ENCODE assay signal across 8 cellular contexts in the genomic region with DNA sequence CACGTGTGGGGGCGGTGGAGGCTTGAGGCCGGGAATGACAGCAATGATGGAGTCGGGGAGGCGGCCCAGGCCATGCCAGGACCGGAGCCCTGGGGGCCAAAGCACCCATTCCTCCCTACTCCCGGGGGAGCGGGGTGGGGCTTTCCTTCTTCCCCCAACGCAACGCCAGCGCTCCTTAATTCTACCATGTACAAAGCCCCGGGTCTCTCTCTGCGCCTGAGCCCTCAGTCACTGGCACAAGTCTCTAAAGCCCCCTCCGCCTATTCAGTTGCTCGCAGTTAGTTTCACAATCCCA. TPM values are rescaled to one million over a fixed set of nuclear protein-coding genes. Genes with fewer than 3 reads are reported as not detected.
DNase-seq lines count a peak whose midpoint lies in the region; ATAC-seq and TF ChIP-seq lines count a peak whose summit lies in the region.

No MANE protein-coding gene starts in this region.

- H3K4me1 ChIP-seq in Caco-2 (0 out of 2 replicates have a peak, but pooled peaks cover 3% of the 10 kb centered on the region), neuron (ENCODE audit: insufficient read depth, low read length) (peaks cover 10% of the 10 kb centered on the region)

- no TSS peak for BruUV-seq in Caco-2 (replicated peaks; lab: Mats Ljungman, UMichigan)

- H3K36me3 ChIP-seq in Caco-2 (ENCODE audit: control insufficient read depth, insufficient read depth, low read length) (no peaks in the 10 kb centered on the region), KOPT-K1 (ENCODE audit: insufficient read depth, low read length) (peaks cover 15% of the 10 kb centered on the region; the same call in 1 of the 2 replicates), neuron (ENCODE audit: insufficient read depth, low read length) (peaks cover 9% of the 10 kb centered on the region)

- CTCF ChIA-PET in Caco-2 (lab: Charles Lee): interaction anchor here (0.6 to 2.9 kb wide), 4 partner anchors 16 to 367 kb away, joined by 3 to 21 read pairs (median 8); partner anchors contain the start of genes CNTROB and TRAPPC1

- H3K4me3 Mint-ChIP-seq in Caco-2 (ENCODE audit: unreplicated experiment): peak overlapping the region; percentile 85

- peak overlapping the region; percentile 73 for H2AFZ ChIP-seq in neuron (ENCODE audit: low read depth, low read length)

- H3K27me3 Mint-ChIP-seq in Caco-2 (ENCODE audit: insufficient read depth, unreplicated experiment): no peaks in the 10 kb centered on the region

- no peak for ATAC-seq in HG02610 (IDR thresholded peaks at IDR 0.05; ENCODE audit: unreplicated experiment)
- ATAC-seq in HG02623 (IDR thresholded peaks at IDR 0.05; ENCODE audit: unreplicated experiment): no peak

- POLR2A ChIA-PET in Caco-2 (lab: Charles Lee): interaction anchor here (0.8 to 1.7 kb wide), 5 partner anchors 16 to 140 kb away, joined by 3 to 10 read pairs (median 3); partner anchors contain the start of genes CNTROB and TRAPPC1

- H3K4me3 ChIP-seq in Caco-2 (ENCODE audit: low read depth, low read length) (peak overlapping the region; percentile 61), dorsolateral prefrontal cortex (peak overlapping the region; percentile 57 to 97 (median 80)), neuron (ENCODE audit: low read length) (peak overlapping the region; percentile 71)

- H3K36me3 Mint-ChIP-seq in Caco-2 (ENCODE audit: insufficient read depth, unreplicated experiment): peaks cover 17% of the 10 kb centered on the region

- no peaks in the 10 kb centered on the region for H3K4me1 Mint-ChIP-seq in Caco-2 (ENCODE audit: low read depth, unreplicated experiment)

- H3K27me3 ChIP-seq in Caco-2 (replicated peaks; ENCODE audit: control insufficient read depth, insufficient read depth, low read length): no peaks in the 10 kb centered on the region
- H3K27me3 ChIP-seq in dorsolateral prefrontal cortex: no peaks in the 10 kb centered on the region
- no peaks in the 10 kb centered on the region for H3K27me3 ChIP-seq in neuron (ENCODE audit: insufficient read depth, low read length)

- H3K27ac ChIP-seq in KOPT-K1 (ENCODE audit: low read depth, low read length, poor library complexity, severe bottlenecking) (peak overlapping the region; percentile 57), dorsolateral prefrontal cortex (peak overlapping the region; percentile 91 to 100 (median 98))

- no peak for TF ChIP-seq CTCF in Caco-2 (IDR thresholded peaks at IDR 0.05; ENCODE audit: insufficient read depth in 1 of 2, low read depth in 1 of 2, low read length in 1 of 2, severe bottlenecking in 1 of 2, unreplicated experiment in 1 of 2)
- TF ChIP-seq CTCF in dorsolateral prefrontal cortex (IDR thresholded peaks at IDR 0.05 in 54 of 56, conservative IDR thresholded peaks at IDR 0.05 in 2 of 56; ENCODE audit: low read depth in 1 of 56, partially characterized antibody in 56 of 56): no peak

- DNase-seq in Caco-2 (no peak), dorsolateral prefrontal cortex (peak in 1 of 10 donors; percentile 68), NCI-H1436 treated with DMSO at 0.1 percent for 48 hours (lab: John Stamatoyannopoulos, UW) (no peak)
- no peak for DNase-seq in stimulated activated CD4-positive, alpha-beta T cell treated with anti-CD3 and anti-CD28 coated beads, Interleukin-4, amount 100 ng/mL, for 1 hour

- intact Hi-C loops in Caco-2 (cut with micrococcal nuclease; ENCODE audit: unreplicated experiment) (loop anchor here (10.0 kb wide), 1 partner anchor 172 kb away; no protein-coding TSS in a partner anchor), dorsolateral prefrontal cortex (cut with DNase I) (loop anchor here (2.0 kb wide), 2 partner anchors 16 to 30 kb away; partner anchors contain the start of gene CNTROB (in 1 of the 2))

- H3K9me3 Mint-ChIP-seq in Caco-2 (ENCODE audit: unreplicated experiment): no peaks in the 10 kb centered on the region

- H3K9me3 ChIP-seq in Caco-2 (no peaks in the 10 kb centered on the region), KOPT-K1 (ENCODE audit: insufficient read depth, low read length, poor library complexity, severe bottlenecking) (no peaks in the 10 kb centered on the region), neuron (ENCODE audit: low read length) (no peaks in the 10 kb centered on the region)

- peak overlapping the region; percentile 92 for H3K27ac Mint-ChIP-seq in Caco-2 (ENCODE audit: unreplicated experiment)

RNA-seq across cellular contexts. Expression of gene RNF227, which starts 0.2 kb away (rescaled TPM):
- 4.0 and 5.0 TPM in 2 replicates for total RNA-seq in Caco-2 (2022)
- total RNA-seq in dorsolateral prefrontal cortex: 10 to 100 TPM in 3 of 120 experiments, 1 to 10 TPM in 117; 3.8 to 10.7 (median 6.7) TPM

RNA-seq across cellular contexts. Expression of gene KCNAB3, which starts 13.3 kb away (rescaled TPM):
- total RNA-seq in Caco-2 (2022) (1.2 and 2.0 TPM in 2 replicates), dorsolateral prefrontal cortex (10 to 100 TPM in 118 of 120 experiments, 1 to 10 TPM in 2; 6.6 to 52.0 (median 21.5) TPM)

RNA-seq across cellular contexts. Expression of gene TRAPPC1, which starts 15.4 kb away (rescaled TPM):
- 75.5 and 96.2 TPM in 2 replicates for total RNA-seq in Caco-2 (2022)
- 100 to 1,000 TPM in 53 of 120 experiments, 10 to 100 TPM in 67; 58.5 to 141 (median 98.0) TPM for total RNA-seq in dorsolateral prefrontal cortex

RNA-seq across cellular contexts. Expression of gene CNTROB, which starts 15.7 kb away (rescaled TPM):
- total RNA-seq in Caco-2 (2022) (22.6 and 24.2 TPM in 2 replicates), dorsolateral prefrontal cortex (10 to 100 TPM; 13.4 to 35.9 (median 20.7) TPM)

RNA-seq across cellular contexts. Expression of gene CHD3, which starts 27.7 kb away (rescaled TPM):
- 27.9 and 34.7 TPM in 2 replicates for total RNA-seq in Caco-2 (2022)
- total RNA-seq in dorsolateral prefrontal cortex: 100 to 1,000 TPM in 92 of 120 experiments, 10 to 100 TPM in 28; 45.9 to 168 (median 112) TPM
